Comparison of ENCODE assay signal across 16 cellular contexts in the genomic region with DNA sequence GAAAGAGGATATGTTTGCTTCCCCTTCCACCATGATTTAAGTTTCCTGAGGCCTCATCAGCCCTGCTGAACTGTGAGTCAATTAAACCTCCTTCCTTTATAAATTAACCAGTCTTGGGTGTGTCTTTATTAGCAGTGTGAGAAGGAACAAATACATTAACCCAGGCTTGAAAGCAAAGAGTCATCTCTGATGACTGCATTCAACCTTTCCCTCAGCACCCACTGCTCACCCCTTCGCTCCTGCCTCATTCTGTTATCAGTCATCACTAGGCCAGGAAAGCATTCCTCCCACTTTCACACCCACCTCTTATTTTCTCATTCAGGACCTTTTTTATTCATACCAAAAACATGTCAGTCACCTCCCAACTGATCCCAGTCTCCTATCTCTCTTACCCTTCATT. TPM values are rescaled to one million over a fixed set of nuclear protein-coding genes. Genes with fewer than 3 reads are reported as not detected.
DNase-seq lines count a peak whose midpoint lies in the region; ATAC-seq lines count a peak whose summit lies in the region.
"Had no signal": no experiment of that assay in that cellular context is flagged by ENCODE, and none has a peak within 500 bp of the region (broad histone marks: within the 10 kb centered on the region; RNA-seq: fewer than 3 reads in every experiment).

No MANE protein-coding gene starts in this region.

- no peak overlapping the region for H3K27ac ChIP-seq in naive thymus-derived CD4-positive, alpha-beta T cell (ENCODE audit: low read depth, low read length)

- no peak overlapping the region for H3K4me3 ChIP-seq in naive thymus-derived CD4-positive, alpha-beta T cell (ENCODE audit: low read length)
- H3K4me3 ChIP-seq: HAP-1, MG63 had no signal

- intact Hi-C loops in dendritic cell treated with granulocyte-macrophage colony-stimulating factor and Interleukin-4, amounts not matched to agents 40 ng/mL and 50 ng/mL, for 4 days (cut with micrococcal nuclease), result no loop called here
- intact Hi-C loops in naive thymus-derived CD4-positive, alpha-beta T cell (cut with micrococcal nuclease), result no loop called here

- DNase-seq in activated T-cell treated with anti-CD3 and anti-CD28 coated beads, Interleukin-2, amount 50 U/mL, for 72 hours, result no peak
- no peak for DNase-seq in activated T-cell treated with anti-CD3 and anti-CD28 coated beads, Interleukin-2, amount 50 U/mL, for 48 hours
- no peak for DNase-seq in naive thymus-derived CD4-positive, alpha-beta T cell
- no peak for DNase-seq in iPS-NIHi7 (ENCODE audit: extremely low spot score)
- DNase-seq: ACHN; CD4-positive, alpha-beta T cell; DMS79 treated with DMSO at 0.1 percent for 48 hours; MG63; NCI-H1092 treated with DMSO at 0.1 percent for 48 hours; NCI-H1694; NCI-H748 treated with DMSO at 0.1 percent for 48 hours had no signal

- no peaks in the 10 kb centered on the region for H3K4me1 ChIP-seq in naive thymus-derived CD4-positive, alpha-beta T cell (ENCODE audit: control insufficient read depth in 2 of 2, insufficient read depth in 2 of 2, low read length in 2 of 2)
- H3K4me1 ChIP-seq: HAP-1 had no signal

- H3K27ac Mint-ChIP-seq in activated T-cell treated with anti-CD3 and anti-CD28 coated beads, Interleukin-2, amount 50 U/mL, for 72 hours, result no peak overlapping the region
- peak overlapping the region; percentile 7 for H3K27ac Mint-ChIP-seq in dendritic cell treated with granulocyte-macrophage colony-stimulating factor and Interleukin-4, amounts not matched to agents 40 ng/mL and 50 ng/mL, for 4 days
- H3K27ac Mint-ChIP-seq in naive thymus-derived CD4-positive, alpha-beta T cell, result no peak overlapping the region
- H3K27ac Mint-ChIP-seq: CD4-positive, alpha-beta T cell had no signal

- H3K27me3 ChIP-seq in naive thymus-derived CD4-positive, alpha-beta T cell (ENCODE audit: control insufficient read depth in 2 of 2, insufficient read depth in 2 of 2, low read length in 2 of 2), result no peaks in the 10 kb centered on the region

- peak overlapping the region; percentile 6 to 55 for H3K4me3 Mint-ChIP-seq in activated T-cell treated with anti-CD3 and anti-CD28 coated beads, Interleukin-2, amount 50 U/mL, for 72 hours
- H3K4me3 Mint-ChIP-seq in dendritic cell treated with granulocyte-macrophage colony-stimulating factor and Interleukin-4, amounts not matched to agents 40 ng/mL and 50 ng/mL, for 4 days, result no peak overlapping the region
- no peak overlapping the region for H3K4me3 Mint-ChIP-seq in naive thymus-derived CD4-positive, alpha-beta T cell
- H3K4me3 Mint-ChIP-seq: CD4-positive, alpha-beta T cell had no signal

- POLR2A ChIA-PET in naive thymus-derived CD4-positive, alpha-beta T cell (lab: Charles Lee), result no interaction called here

- CTCF ChIA-PET in naive thymus-derived CD4-positive, alpha-beta T cell (lab: Charles Lee), result no interaction called here

- H3K9me3 ChIP-seq in naive thymus-derived CD4-positive, alpha-beta T cell (ENCODE audit: control insufficient read depth in 2 of 3, low read length in 3 of 3), result no peaks in the 10 kb centered on the region
- H3K9me3 ChIP-seq: HAP-1, MG63 had no signal

- H3K36me3 ChIP-seq in naive thymus-derived CD4-positive, alpha-beta T cell (ENCODE audit: control insufficient read depth in 2 of 3, insufficient read depth in 3 of 3, low read length in 3 of 3), result no peaks in the 10 kb centered on the region
- H3K36me3 ChIP-seq: HAP-1, MG63 had no signal

- H3K4me1 Mint-ChIP-seq in activated T-cell treated with anti-CD3 and anti-CD28 coated beads, Interleukin-2, amount 50 U/mL, for 72 hours (ENCODE audit: low read depth), result peaks cover 12% of the 10 kb centered on the region
- H3K4me1 Mint-ChIP-seq in dendritic cell treated with granulocyte-macrophage colony-stimulating factor and Interleukin-4, amounts not matched to agents 40 ng/mL and 50 ng/mL, for 4 days (ENCODE audit: low read depth), result peaks cover 26% of the 10 kb centered on the region
- peaks cover 0 to 5% (median 0%) of the 10 kb centered on the region in 7 donors for H3K4me1 Mint-ChIP-seq in naive thymus-derived CD4-positive, alpha-beta T cell

- H3K36me3 Mint-ChIP-seq in activated T-cell treated with anti-CD3 and anti-CD28 coated beads, Interleukin-2, amount 50 U/mL, for 72 hours (ENCODE audit: insufficient read depth in 2 of 2), result peaks cover 9 to 22% of the 10 kb centered on the region in 2 donors
- H3K36me3 Mint-ChIP-seq in dendritic cell treated with granulocyte-macrophage colony-stimulating factor and Interleukin-4, amounts not matched to agents 40 ng/mL and 50 ng/mL, for 4 days (ENCODE audit: low read depth), result peaks cover 67% of the 10 kb centered on the region
- peaks cover 0 to 13% (median 2%) of the 10 kb centered on the region in 5 donors for H3K36me3 Mint-ChIP-seq in naive thymus-derived CD4-positive, alpha-beta T cell

- H3K9me3 Mint-ChIP-seq in activated T-cell treated with anti-CD3 and anti-CD28 coated beads, Interleukin-2, amount 50 U/mL, for 72 hours, result peaks cover 8 to 15% of the 10 kb centered on the region in 2 donors
- H3K9me3 Mint-ChIP-seq in dendritic cell treated with granulocyte-macrophage colony-stimulating factor and Interleukin-4, amounts not matched to agents 40 ng/mL and 50 ng/mL, for 4 days, result peaks cover 9% of the 10 kb centered on the region
- H3K9me3 Mint-ChIP-seq in naive thymus-derived CD4-positive, alpha-beta T cell, result peaks cover 0 to 22% (median 7%) of the 10 kb centered on the region in 11 donors
- H3K9me3 Mint-ChIP-seq: CD4-positive, alpha-beta T cell had no signal

- peak; percentile 58 to 77 for ATAC-seq in activated T-cell treated with anti-CD3 and anti-CD28 coated beads, Interleukin-2, amount 50 U/mL, for 72 hours (replicated peaks in 1 of 2)
- peak; percentile 74 for ATAC-seq in HG02610 (IDR thresholded peaks at IDR 0.05; ENCODE audit: unreplicated experiment)
- ATAC-seq in naive thymus-derived CD4-positive, alpha-beta T cell, result peak; percentile 65
- ATAC-seq in GM21381 (IDR thresholded peaks at IDR 0.05; ENCODE audit: unreplicated experiment), result no peak
- ATAC-seq: Panc1 had no signal

- H3K27me3 Mint-ChIP-seq in activated T-cell treated with anti-CD3 and anti-CD28 coated beads, Interleukin-2, amount 50 U/mL, for 72 hours (ENCODE audit: low read depth), result peaks cover 69% of the 10 kb centered on the region
- no peaks in the 10 kb centered on the region for H3K27me3 Mint-ChIP-seq in dendritic cell treated with granulocyte-macrophage colony-stimulating factor and Interleukin-4, amounts not matched to agents 40 ng/mL and 50 ng/mL, for 4 days
- peaks cover 16 to 44% (median 42%) of the 10 kb centered on the region in 5 donors for H3K27me3 Mint-ChIP-seq in naive thymus-derived CD4-positive, alpha-beta T cell

RNA-seq across cellular contexts. Expression of a gene that starts 59.6 kb away (rescaled TPM):
- total RNA-seq in activated T-cell treated with anti-CD3 and anti-CD28 coated beads, Interleukin-2, amount 50 U/mL, for 72 hours, result under 1 TPM; 0.17 to 0.23 TPM
- under 1 TPM in 2 of 5 experiments, not detected in 3; 0.02 TPM for total RNA-seq in naive thymus-derived CD4-positive, alpha-beta T cell
- not detected for polyA plus RNA-seq in naive thymus-derived CD4-positive, alpha-beta T cell

Comparison
In these comparisons a context has a peak if more than half of its experiments do, and no peak if none do; other contexts are left out.
1. H3K4me3 Mint-ChIP-seq: peak in activated T-cell treated with anti-CD3 and anti-CD28 coated beads, Interleukin-2, amount 50 U/mL, for 72 hours (2 of 2); none in dendritic cell treated with granulocyte-macrophage colony-stimulating factor and Interleukin-4, amounts not matched to agents 40 ng/mL and 50 ng/mL, for 4 days (single experiment) and naive thymus-derived CD4-positive, alpha-beta T cell (0 of 10).